In the genomic region with DNA sequence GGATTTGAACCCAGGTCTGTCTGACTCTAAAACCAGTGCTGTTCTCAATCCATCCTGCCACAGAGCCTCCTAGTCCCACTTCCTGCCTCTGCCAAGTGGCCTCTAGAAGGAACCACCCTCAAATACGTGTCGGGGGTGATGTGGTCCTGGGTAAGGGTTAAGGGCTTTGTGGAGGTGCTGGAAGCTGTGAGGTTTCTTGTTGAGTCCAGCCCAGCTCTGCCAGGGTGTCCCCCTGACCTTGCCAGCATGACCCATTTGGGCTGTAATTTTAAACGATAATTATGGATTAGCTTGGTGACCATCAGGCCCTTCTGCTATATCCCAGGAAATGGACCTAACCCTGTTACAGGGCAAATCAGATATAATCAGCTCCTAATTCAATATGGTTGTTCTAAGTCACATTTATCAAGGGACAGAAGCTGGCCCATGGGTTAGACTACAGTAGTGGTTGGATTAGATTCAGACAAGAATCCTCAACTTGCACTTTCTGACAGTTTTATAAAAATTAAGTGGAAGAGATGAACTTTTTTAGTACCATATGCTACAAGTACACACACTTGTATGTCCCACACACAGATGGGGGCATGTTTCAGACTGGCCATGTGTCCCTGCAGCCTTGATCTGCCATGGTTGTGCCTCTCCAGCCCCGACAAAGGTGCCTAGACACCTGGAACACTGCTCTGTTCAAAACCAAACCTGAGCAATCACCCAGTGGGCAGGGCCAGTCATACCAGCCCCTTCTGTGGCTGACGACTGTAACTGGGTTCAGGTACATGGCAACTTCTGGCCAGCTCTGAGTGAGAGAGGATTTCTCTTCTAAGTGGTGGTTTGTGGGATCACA, we compare ENCODE assay signal across 13 cellular contexts. TPM values are rescaled to one million over a fixed set of nuclear protein-coding genes. Genes with fewer than 3 reads are reported as not detected.
"Had no signal": no experiment of that assay in that cellular context is flagged by ENCODE, and none has a peak within 500 bp of the region (broad histone marks: within the 10 kb centered on the region; RNA-seq: fewer than 3 reads in every experiment).

No MANE protein-coding gene starts in this region.

- H3K4me2 ChIP-seq: hepatocyte had no signal

- H3K27ac ChIP-seq: ascending aorta, dorsolateral prefrontal cortex, hepatocyte, sigmoid colon, transverse colon had no signal

- H3K36me3 ChIP-seq: ascending aorta, sigmoid colon, transverse colon had no signal

- DNase-seq: activated CD8-positive, alpha-beta memory T cell treated with anti-CD3 and anti-CD28 coated beads for 24 hours; activated naive CD8-positive, alpha-beta T cell treated with anti-CD3 and anti-CD28 coated beads, Interleukin-2, amount 50 U/mL, for 24 hours; SHP77 treated with DMSO at 0.1 percent for 48 hours; sigmoid colon; stimulated activated CD4-positive, alpha-beta T cell treated with anti-CD3 and anti-CD28 coated beads, Interleukin-12 subunit alpha, Interleukin-12 subunit beta, amount 100 ng/mL, for 4 hours; stimulated activated CD4-positive, alpha-beta T cell treated with anti-CD3 and anti-CD28 coated beads, Interleukin-4, amount 100 ng/mL, for 24 hours; transverse colon had no signal

- ATAC-seq: activated naive CD8-positive, alpha-beta T cell treated with anti-CD3 and anti-CD28 coated beads, Interleukin-2, amount 50 U/mL, for 24 hours had no signal

- H3K9me3 ChIP-seq: ascending aorta, sigmoid colon, transverse colon had no signal

- H3K4me3 Mint-ChIP-seq: activated naive CD8-positive, alpha-beta T cell treated with anti-CD3 and anti-CD28 coated beads, Interleukin-2, amount 50 U/mL, for 24 hours; activated T-helper 1 cell treated with anti-CD3 and anti-CD28 coated beads, Interleukin-12 subunit alpha, Interleukin-12 subunit beta, Interleukin-2, Interleukin-4 antibody, amounts not matched to agents 30 ng/mL and 10 ng/mL and 1 ng/mL, durations not matched to agents 14 hours and 24 hours and 36 hours; T-helper 2 cell treated with Interferon-gamma antibody and Interleukin-4, amounts not matched to agents 5 μg/mL and 100 μg/mL, for 36 hours had no signal

- H3K27me3 ChIP-seq: ascending aorta, dorsolateral prefrontal cortex, hepatocyte, sigmoid colon, transverse colon had no signal

- H3K27me3 Mint-ChIP-seq: activated naive CD8-positive, alpha-beta T cell treated with anti-CD3 and anti-CD28 coated beads, Interleukin-2, amount 50 U/mL, for 24 hours had no signal

- H3K9me3 Mint-ChIP-seq: activated naive CD8-positive, alpha-beta T cell treated with anti-CD3 and anti-CD28 coated beads, Interleukin-2, amount 50 U/mL, for 24 hours; activated T-helper 1 cell treated with anti-CD3 and anti-CD28 coated beads, Interleukin-12 subunit alpha, Interleukin-12 subunit beta, Interleukin-2, Interleukin-4 antibody, amounts not matched to agents 30 ng/mL and 10 ng/mL and 1 ng/mL, durations not matched to agents 14 hours and 24 hours and 36 hours; T-helper 2 cell treated with Interferon-gamma antibody and Interleukin-4, amounts not matched to agents 5 μg/mL and 100 μg/mL, for 36 hours had no signal

- H3K4me3 ChIP-seq: ascending aorta, dorsolateral prefrontal cortex, hepatocyte, sigmoid colon, transverse colon had no signal

- H3K4me1 ChIP-seq: ascending aorta, sigmoid colon had no signal

- H3K79me2 ChIP-seq: hepatocyte had no signal

- H3K27ac Mint-ChIP-seq: activated naive CD8-positive, alpha-beta T cell treated with anti-CD3 and anti-CD28 coated beads, Interleukin-2, amount 50 U/mL, for 24 hours; activated T-helper 1 cell treated with anti-CD3 and anti-CD28 coated beads, Interleukin-12 subunit alpha, Interleukin-12 subunit beta, Interleukin-2, Interleukin-4 antibody, amounts not matched to agents 30 ng/mL and 10 ng/mL and 1 ng/mL, durations not matched to agents 14 hours and 24 hours and 36 hours; T-helper 2 cell treated with Interferon-gamma antibody and Interleukin-4, amounts not matched to agents 5 μg/mL and 100 μg/mL, for 36 hours had no signal

- H2AFZ ChIP-seq: hepatocyte had no signal

RNA-seq across cellular contexts. Expression of a gene that starts 48.0 kb away (rescaled TPM):
- total RNA-seq: ascending aorta, bronchial epithelial cell had no signal
